9 cellular contexts compared by ENCODE assay signal in the genomic region with DNA sequence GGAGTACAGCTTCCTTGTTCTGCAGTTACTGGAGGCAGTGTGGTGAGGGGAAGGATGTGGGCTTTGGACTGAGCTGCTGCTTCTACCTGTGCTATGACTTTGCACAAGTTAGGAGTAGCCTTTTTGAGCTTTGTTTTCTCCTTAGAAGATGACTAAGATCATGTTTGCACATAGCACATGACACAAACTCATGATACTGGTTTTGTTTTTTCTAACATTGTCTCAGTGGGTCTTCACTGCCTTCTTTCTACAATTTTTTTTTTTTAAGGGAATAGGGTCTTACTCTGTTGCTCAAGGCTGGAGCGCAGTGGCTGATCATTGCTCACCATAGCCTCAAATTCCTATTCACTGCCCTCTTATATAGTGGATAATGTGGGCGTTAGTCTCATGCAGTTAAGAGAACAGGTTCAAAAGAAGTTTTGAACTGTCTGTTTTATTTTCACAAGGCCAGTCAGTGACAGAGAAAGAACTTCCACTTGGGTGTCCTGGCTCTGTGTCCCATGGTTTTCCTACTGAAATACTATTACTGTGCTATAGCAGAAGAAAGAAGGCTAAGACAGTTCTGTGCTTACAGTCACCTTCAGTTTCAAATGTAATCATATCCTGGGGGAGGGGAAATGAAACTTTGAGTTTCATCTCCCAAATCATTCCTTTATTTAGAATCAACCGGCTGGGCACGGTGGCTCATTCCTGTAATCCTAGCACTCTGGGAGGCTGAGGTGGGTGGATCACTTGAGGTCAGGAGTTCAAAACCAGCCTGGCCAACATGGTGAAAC.
A peak's percentile ranks its signal among the peaks of the same experiment; 100 is the strongest.
DNase-seq lines count a peak whose midpoint lies in the region; ATAC-seq and TF ChIP-seq lines count a peak whose summit lies in the region.
"Had no signal": no experiment of that assay in that cellular context is flagged by ENCODE, and none has a peak within 500 bp of the region (broad histone marks: within the 10 kb centered on the region; RNA-seq: fewer than 3 reads in every experiment).

No MANE protein-coding gene starts in this region.

- peaks cover 46% of the 10 kb centered on the region for H3K4me1 Mint-ChIP-seq in activated CD8-positive, alpha-beta memory T cell treated with anti-CD3 and anti-CD28 coated beads, Interleukin-2, amount 10 ng/mL, durations not matched to agents 7 days and 5 days
- peaks cover 55% of the 10 kb centered on the region for H3K4me1 Mint-ChIP-seq in activated CD4-positive, alpha-beta memory T cell treated with anti-CD3 and anti-CD28 coated beads for 36 hours (ENCODE audit: low read depth)

- CTCF ChIA-PET in activated CD8-positive, alpha-beta memory T cell treated with anti-CD3 and anti-CD28 coated beads, Interleukin-2, amount 10 ng/mL, durations not matched to agents 7 days and 5 days (lab: Charles Lee), result interaction anchor here (0.6 to 1.9 kb wide), 8 partner anchors 17 to 159 kb away, joined by 3 to 8 read pairs (median 4); no protein-coding TSS in a partner anchor
- CTCF ChIA-PET in activated CD4-positive, alpha-beta memory T cell treated with anti-CD3 and anti-CD28 coated beads for 36 hours (lab: Charles Lee), result interaction anchor here (0.7 kb wide), 1 partner anchor 20 kb away, joined by 3 read pairs; no protein-coding TSS in a partner anchor

- no peak for TF ChIP-seq POLR2A in tibial nerve (IDR thresholded peaks at IDR 0.05)

- peak overlapping the region; percentile 60 for H3K4me3 Mint-ChIP-seq in activated CD8-positive, alpha-beta memory T cell treated with anti-CD3 and anti-CD28 coated beads, Interleukin-2, amount 10 ng/mL, durations not matched to agents 7 days and 5 days
- peak overlapping the region; percentile 10 for H3K4me3 Mint-ChIP-seq in activated CD4-positive, alpha-beta memory T cell treated with anti-CD3 and anti-CD28 coated beads for 36 hours

- no peak for TF ChIP-seq CTCF in tibial nerve (IDR thresholded peaks at IDR 0.05)

- H3K4me3 ChIP-seq in tibial nerve, result no peak overlapping the region

- ATAC-seq in activated CD8-positive, alpha-beta memory T cell treated with anti-CD3 and anti-CD28 coated beads, Interleukin-2, amount 10 ng/mL, durations not matched to agents 7 days and 5 days, result peak; percentile 89
- peak; percentile 59 for ATAC-seq in HG03060 (IDR thresholded peaks at IDR 0.05; ENCODE audit: low read depth, unreplicated experiment)

- H3K27ac Mint-ChIP-seq in activated CD8-positive, alpha-beta memory T cell treated with anti-CD3 and anti-CD28 coated beads, Interleukin-2, amount 10 ng/mL, durations not matched to agents 7 days and 5 days, result peak overlapping the region; percentile 92
- H3K27ac Mint-ChIP-seq in activated CD4-positive, alpha-beta memory T cell treated with anti-CD3 and anti-CD28 coated beads for 36 hours, result peak overlapping the region; percentile 84

- H3K36me3 ChIP-seq in tibial nerve, result no peaks in the 10 kb centered on the region

- H3K9me3 ChIP-seq in tibial nerve, result no peaks in the 10 kb centered on the region

- peak; percentile 82 for DNase-seq in activated CD8-positive, alpha-beta memory T cell treated with anti-CD3 and anti-CD28 coated beads, Interleukin-2, amount 10 ng/mL, durations not matched to agents 7 days and 5 days
- no peak for DNase-seq in activated CD8-positive, alpha-beta memory T cell treated with anti-CD3 and anti-CD28 coated beads, Interleukin-2, amount 50 U/mL, for 48 hours
- DNase-seq in activated CD4-positive, alpha-beta memory T cell treated with anti-CD3 and anti-CD28 coated beads for 36 hours, result peak; percentile 69
- peak; percentile 9 for DNase-seq in stimulated activated naive CD4-positive, alpha-beta T cell treated with Interleukin-2 at 50 U/mL for 16 hours (lab: John Stamatoyannopoulos, UW)
- DNase-seq in NCI-H748 treated with DMSO at 0.1 percent for 48 hours (lab: John Stamatoyannopoulos, UW), result no peak
- DNase-seq in foreskin melanocyte, result no peak
- no peak for DNase-seq in tibial nerve (ENCODE audit: low spot score in 2 of 2)

- H3K9me3 Mint-ChIP-seq in activated CD8-positive, alpha-beta memory T cell treated with anti-CD3 and anti-CD28 coated beads, Interleukin-2, amount 10 ng/mL, durations not matched to agents 7 days and 5 days (ENCODE audit: low read depth), result peaks cover 2% of the 10 kb centered on the region
- H3K9me3 Mint-ChIP-seq in activated CD4-positive, alpha-beta memory T cell treated with anti-CD3 and anti-CD28 coated beads for 36 hours, result no peaks in the 10 kb centered on the region

- H3K36me3 Mint-ChIP-seq in activated CD8-positive, alpha-beta memory T cell treated with anti-CD3 and anti-CD28 coated beads, Interleukin-2, amount 10 ng/mL, durations not matched to agents 7 days and 5 days, result peaks cover 17% of the 10 kb centered on the region
- H3K36me3 Mint-ChIP-seq in activated CD4-positive, alpha-beta memory T cell treated with anti-CD3 and anti-CD28 coated beads for 36 hours, result no peaks in the 10 kb centered on the region

- POLR2A ChIA-PET in activated CD4-positive, alpha-beta memory T cell treated with anti-CD3 and anti-CD28 coated beads for 36 hours (lab: Charles Lee), result interaction anchor here (0.6 to 1.1 kb wide), 5 partner anchors 32 to 240 kb away, joined by 3 to 6 read pairs (median 3); no protein-coding TSS in a partner anchor

- H3K27ac ChIP-seq in tibial nerve, result no peak overlapping the region
- H3K27ac ChIP-seq: C4-2B had no signal

- H3K27me3 ChIP-seq in tibial nerve, result no peaks in the 10 kb centered on the region

- H3K27me3 Mint-ChIP-seq in activated CD8-positive, alpha-beta memory T cell treated with anti-CD3 and anti-CD28 coated beads, Interleukin-2, amount 10 ng/mL, durations not matched to agents 7 days and 5 days, result no peaks in the 10 kb centered on the region
- no peaks in the 10 kb centered on the region for H3K27me3 Mint-ChIP-seq in activated CD4-positive, alpha-beta memory T cell treated with anti-CD3 and anti-CD28 coated beads for 36 hours

- no peak for TF ChIP-seq EP300 in tibial nerve (IDR thresholded peaks at IDR 0.05)

- H3K4me1 ChIP-seq in tibial nerve, result peaks cover 0 to 43% (median 13%) of the 10 kb centered on the region in 4 donors

- 75 to 78% methylated on average over 4 of the region's 4 CpGs for WGBS in tibial nerve, 2 donors

- intact Hi-C loops in activated CD4-positive, alpha-beta memory T cell treated with anti-CD3 and anti-CD28 coated beads for 36 hours (cut with micrococcal nuclease), result loop anchor here (1.0 to 5.0 kb wide), 5 partner anchors 27 to 314 kb away; a partner anchor contains a TSS

Comparison
In these comparisons a context has a peak if more than half of its experiments do, and no peak if none do; other contexts are left out.
1. DNase-seq: peak in activated CD8-positive, alpha-beta memory T cell treated with anti-CD3 and anti-CD28 coated beads, Interleukin-2, amount 10 ng/mL, durations not matched to agents 7 days and 5 days (single experiment), activated CD4-positive, alpha-beta memory T cell treated with anti-CD3 and anti-CD28 coated beads for 36 hours (single experiment) and stimulated activated naive CD4-positive, alpha-beta T cell treated with Interleukin-2 at 50 U/mL for 16 hours (single experiment); none in activated CD8-positive, alpha-beta memory T cell treated with anti-CD3 and anti-CD28 coated beads, Interleukin-2, amount 50 U/mL, for 48 hours (single experiment), NCI-H748 treated with DMSO at 0.1 percent for 48 hours (single experiment), foreskin melanocyte (single experiment) and tibial nerve (0 of 2).